ENCODE assay signal across 10 cellular contexts in genomic region chr6:20229881-20230280, GRCh38.
"Had no signal": no experiment of that assay in that cellular context is flagged by ENCODE, and none has a peak within 500 bp of the region (broad histone marks: within the 10 kb centered on the region; RNA-seq: fewer than 3 reads in every experiment).

No MANE protein-coding gene starts in this region.

- H3K4me2 ChIP-seq: KMS-11 had no signal

- H3K4me3 ChIP-seq: GM23248 had no signal

- H2AFZ ChIP-seq: GM23248 had no signal

- FAIRE-seq: H54 had no signal

- H3K4me3 Mint-ChIP-seq: H9, HFFc6 had no signal

- H3K9me3 Mint-ChIP-seq: HFFc6 had no signal

- DNase-seq: GM23248, GOT3, H9, HCEC 1CT, HFFc6, IMR-90, KBM-7 had no signal

- H3K27ac ChIP-seq: GM23248, HL-60, KMS-11 had no signal

- H3K9ac ChIP-seq: GM23248, KMS-11 had no signal

- H3K27ac Mint-ChIP-seq: H9, HFFc6 had no signal
